1 cellular context compared by ENCODE assay signal in genomic region chr9:108052431-108053080, GRCh38.
TF ChIP-seq lines count a peak whose summit lies in the region.

No MANE protein-coding gene starts in this region.

TF ChIP-seq in WTC11, 78 proteins besides CTCF, POLR2A, EP300 and RAD21 (continued from another document):
- TF ChIP-seq ZBTB43 (CRISPR knock-in tag; IDR thresholded peaks at IDR 0.05) (no peak), NFYB (CRISPR knock-in tag; conservative IDR thresholded peaks at IDR 0.05; ENCODE audit: low read depth) (no peak), CREB1 (CRISPR knock-in tag; IDR thresholded peaks at IDR 0.05) (no peak), GRHL2 (CRISPR knock-in tag; IDR thresholded peaks at IDR 0.05; ENCODE audit: insufficient replicate concordance, severe bottlenecking) (no peak), ELF4 (CRISPR knock-in tag; IDR thresholded peaks at IDR 0.05; ENCODE audit: low read depth) (no peak), ZBTB21 (CRISPR knock-in tag; IDR thresholded peaks at IDR 0.05; ENCODE audit: borderline replicate concordance) (no peak), KAT7 (CRISPR knock-in tag; IDR thresholded peaks at IDR 0.05; ENCODE audit: borderline replicate concordance) (no peak), E2F4 (CRISPR knock-in tag; IDR thresholded peaks at IDR 0.05; ENCODE audit: borderline replicate concordance, low read depth) (no peak)
